In the genomic region with DNA sequence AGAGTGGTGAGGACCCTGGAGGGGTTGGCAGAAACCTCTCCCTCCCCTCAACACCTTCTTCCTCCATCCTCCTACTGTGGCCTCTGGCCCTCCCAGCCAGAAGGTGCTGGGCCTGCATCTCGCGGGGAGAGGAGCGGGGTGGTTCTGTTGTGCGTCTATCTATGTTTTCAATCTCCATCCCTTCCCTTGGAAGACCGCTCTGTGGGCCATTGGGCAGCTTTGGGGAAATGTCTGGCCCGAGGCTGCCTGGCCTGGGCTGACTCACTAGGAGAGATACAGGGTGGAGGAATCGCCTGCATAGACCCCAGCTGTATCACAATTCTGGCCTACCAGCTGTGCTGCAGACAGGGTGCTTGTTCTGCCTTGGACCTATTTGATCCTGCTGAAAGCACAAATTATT, we compare ENCODE assay signal across 31 cellular contexts.
"Had no signal": no experiment of that assay in that cellular context is flagged by ENCODE, and none has a peak within 500 bp of the region (broad histone marks: within the 10 kb centered on the region; RNA-seq: fewer than 3 reads in every experiment).

No MANE protein-coding gene starts in this region.

- H3K27ac Mint-ChIP-seq: immature natural killer cell; mesothelial cell of epicardium; naive B cell; natural killer cell treated with Interleukin-12 subunit alpha and Interleukin-12 subunit beta and Interleukin-15 and Interleukin-18, amount 100 ng/mL, for 72 hours; neural progenitor cell; progenitor cell of endocrine pancreas; stimulated activated memory B cell treated with anti-CD40 and anti-IgM and Interleukin-4, amounts not matched to agents 10 μg/mL and 1 μg/mL and 100 μg/mL, for 72 hours; type B pancreatic cell had no signal

- H3K27ac ChIP-seq: epithelial cell of prostate, gastroesophageal sphincter, neural progenitor cell, parathyroid adenoma, testis, tibial artery had no signal

- H3K9me3 ChIP-seq: heart right ventricle, mucosa of descending colon, right atrium auricular region, testis, tibial artery had no signal

- H3K36me3 ChIP-seq: gastroesophageal sphincter, heart right ventricle, neural progenitor cell, right atrium auricular region, tibial artery had no signal

- H3K9me3 Mint-ChIP-seq: endodermal cell; immature natural killer cell; mesothelial cell of epicardium; natural killer cell treated with Interleukin-12 subunit alpha and Interleukin-12 subunit beta and Interleukin-15 and Interleukin-18, amount 100 ng/mL, for 72 hours; neural progenitor cell; stimulated activated memory B cell treated with anti-CD40 and anti-IgM and Interleukin-4, amounts not matched to agents 10 μg/mL and 1 μg/mL and 100 μg/mL, for 72 hours; type B pancreatic cell had no signal

- H3K4me3 ChIP-seq: dorsolateral prefrontal cortex, gastroesophageal sphincter, heart right ventricle, lung, mucosa of descending colon, neural progenitor cell, right atrium auricular region, testis, tibial artery had no signal

- H3K9ac ChIP-seq: neural progenitor cell, parathyroid adenoma had no signal

- H3K4me3 Mint-ChIP-seq: endodermal cell; immature natural killer cell; mesothelial cell of epicardium; naive B cell; natural killer cell treated with Interleukin-12 subunit alpha and Interleukin-12 subunit beta and Interleukin-15 and Interleukin-18, amount 100 ng/mL, for 72 hours; neural progenitor cell; stimulated activated memory B cell treated with anti-CD40 and anti-IgM and Interleukin-4, amounts not matched to agents 10 μg/mL and 1 μg/mL and 100 μg/mL, for 72 hours; type B pancreatic cell had no signal

- H3K79me2 ChIP-seq: parathyroid adenoma had no signal

- H2AFZ ChIP-seq: neural progenitor cell, parathyroid adenoma had no signal

- ATAC-seq: esophagus mucosa; gastroesophageal sphincter; heart right ventricle; left lobe of liver; mucosa of descending colon; natural killer cell treated with Interleukin-12 subunit alpha and Interleukin-12 subunit beta and Interleukin-15 and Interleukin-18, amount 100 ng/mL, for 72 hours; sciatic nerve; stimulated activated memory B cell treated with anti-CD40 and anti-IgM and Interleukin-4, amounts not matched to agents 10 μg/mL and 1 μg/mL and 100 μg/mL, for 72 hours; stimulated activated naive CD8-positive, alpha-beta T cell treated with anti-CD3 and anti-CD28 coated beads, Interleukin-15, Interleukin-2, amounts not matched to agents 100 U/mL and 50 U/mL, for 24 hours had no signal

- H3K36me3 Mint-ChIP-seq: immature natural killer cell; mesothelial cell of epicardium; naive B cell; natural killer cell treated with Interleukin-12 subunit alpha and Interleukin-12 subunit beta and Interleukin-15 and Interleukin-18, amount 100 ng/mL, for 72 hours; neural progenitor cell; stimulated activated memory B cell treated with anti-CD40 and anti-IgM and Interleukin-4, amounts not matched to agents 10 μg/mL and 1 μg/mL and 100 μg/mL, for 72 hours; type B pancreatic cell had no signal

- H3K27me3 ChIP-seq: dorsolateral prefrontal cortex, gastroesophageal sphincter, right atrium auricular region, testis, tibial artery had no signal

- H3K4me2 ChIP-seq: neural progenitor cell had no signal

- DNase-seq: cortex of kidney; dorsolateral prefrontal cortex; effector CD8-positive, alpha-beta T cell; glutamatergic neuron; heart right ventricle; hypothalamus; immature natural killer cell; mesenchymal stem cell; mucosa of descending colon; naive B cell; stimulated activated CD4-positive, alpha-beta T cell treated with anti-CD3 and anti-CD28 coated beads, Interleukin-4, amount 100 ng/mL, for 4 hours; stimulated activated naive CD8-positive, alpha-beta T cell treated with anti-CD3 and anti-CD28 coated beads, Interleukin-15, Interleukin-2, amounts not matched to agents 100 U/mL and 50 U/mL, for 24 hours; substantia nigra; testis; tibial artery had no signal

- FAIRE-seq: keratinocyte had no signal
